29 cellular contexts compared by ENCODE assay signal in genomic region chr12:121705514-121705913, GRCh38. TPM values are rescaled to one million over a fixed set of nuclear protein-coding genes. Genes with fewer than 3 reads are reported as not detected.
"Had no signal": no experiment of that assay in that cellular context is flagged by ENCODE, and none has a peak within 500 bp of the region (broad histone marks: within the 10 kb centered on the region; RNA-seq: fewer than 3 reads in every experiment).

No MANE protein-coding gene starts in this region.

- ATAC-seq: naive thymus-derived CD4-positive, alpha-beta T cell; natural killer cell; psoas muscle; right cardiac atrium; right lobe of liver; stimulated activated effector memory CD8-positive, alpha-beta T cell treated with anti-CD3 and anti-CD28 coated beads, Interleukin-12 subunit alpha, Interleukin-12 subunit beta, amount 100 ng/mL, for 72 hours; stimulated activated naive CD8-positive, alpha-beta T cell treated with anti-CD3 and anti-CD28 coated beads, Interleukin-15, amount 100 ng/mL, for 72 hours; stimulated activated naive CD8-positive, alpha-beta T cell treated with anti-CD3 and anti-CD28 coated beads, Interleukin-15, Interleukin-2, amounts not matched to agents 100 U/mL and 50 U/mL, for 24 hours; upper lobe of right lung had no signal

- H3K9me3 Mint-ChIP-seq: natural killer cell; stimulated activated effector memory CD8-positive, alpha-beta T cell treated with anti-CD3 and anti-CD28 coated beads, Interleukin-12 subunit alpha, Interleukin-12 subunit beta, amount 100 ng/mL, for 72 hours; stimulated activated naive CD8-positive, alpha-beta T cell treated with anti-CD3 and anti-CD28 coated beads, Interleukin-15, amount 100 ng/mL, for 72 hours; type B pancreatic cell had no signal

- H3K4me2 ChIP-seq: neural progenitor cell had no signal

- H3K27me3 ChIP-seq: neural progenitor cell, ovary, right lobe of liver, sigmoid colon, suprapubic skin, testis, transverse colon, upper lobe of right lung, uterus had no signal

- H3K27ac Mint-ChIP-seq: natural killer cell; nephron; neural progenitor cell; progenitor cell of endocrine pancreas; stimulated activated effector memory CD8-positive, alpha-beta T cell treated with anti-CD3 and anti-CD28 coated beads, Interleukin-12 subunit alpha, Interleukin-12 subunit beta, amount 100 ng/mL, for 72 hours; stimulated activated naive CD8-positive, alpha-beta T cell treated with anti-CD3 and anti-CD28 coated beads, Interleukin-15, amount 100 ng/mL, for 72 hours; type B pancreatic cell had no signal

- H3K27me3 Mint-ChIP-seq: progenitor cell of endocrine pancreas; stimulated activated naive CD8-positive, alpha-beta T cell treated with anti-CD3 and anti-CD28 coated beads, Interleukin-15, amount 100 ng/mL, for 72 hours had no signal

- H3K36me3 Mint-ChIP-seq: naive thymus-derived CD4-positive, alpha-beta T cell; natural killer cell; neural progenitor cell; stimulated activated effector memory CD8-positive, alpha-beta T cell treated with anti-CD3 and anti-CD28 coated beads, Interleukin-12 subunit alpha, Interleukin-12 subunit beta, amount 100 ng/mL, for 72 hours; type B pancreatic cell had no signal

- H3K4me3 ChIP-seq: neural progenitor cell, ovary, psoas muscle, right lobe of liver, sigmoid colon, suprapubic skin, testis, tibial artery, transverse colon, upper lobe of right lung, uterus had no signal

- DNase-seq: naive thymus-derived CD4-positive, alpha-beta T cell; natural killer cell; occipital lobe; ovary; psoas muscle; right lobe of liver; sigmoid colon; small intestine; stimulated activated CD4-positive, alpha-beta T cell treated with anti-CD3 and anti-CD28 coated beads, Interleukin-15, amount 100 ng/mL, for 24 hours; stimulated activated CD4-positive, alpha-beta T cell treated with anti-CD3 and anti-CD28 coated beads, Interleukin-2, amount 100 ng/mL, for 24 hours; stimulated activated CD4-positive, alpha-beta T cell treated with anti-CD3 and anti-CD28 coated beads, Interleukin-2, amount 100 ng/mL, for 48 hours; stimulated activated CD4-positive, alpha-beta T cell treated with anti-CD3 and anti-CD28 coated beads, Interleukin-4, amount 100 ng/mL, for 24 hours; stimulated activated naive CD4-positive, alpha-beta T cell; stimulated activated naive CD8-positive, alpha-beta T cell treated with anti-CD3 and anti-CD28 coated beads, Interleukin-15, amount 100 ng/mL, for 72 hours; stimulated activated naive CD8-positive, alpha-beta T cell treated with anti-CD3 and anti-CD28 coated beads, Interleukin-15, Interleukin-2, amounts not matched to agents 100 U/mL and 50 U/mL, for 24 hours; substantia nigra; testis; tibial artery; transverse colon; upper lobe of right lung; uterus had no signal

- H3K9ac ChIP-seq: neural progenitor cell, parathyroid adenoma had no signal

- H3K4me1 Mint-ChIP-seq: natural killer cell; stimulated activated effector memory CD8-positive, alpha-beta T cell treated with anti-CD3 and anti-CD28 coated beads, Interleukin-12 subunit alpha, Interleukin-12 subunit beta, amount 100 ng/mL, for 72 hours; stimulated activated naive CD8-positive, alpha-beta T cell treated with anti-CD3 and anti-CD28 coated beads, Interleukin-15, amount 100 ng/mL, for 72 hours had no signal

- H3K9me3 ChIP-seq: ovary, psoas muscle, right lobe of liver, sigmoid colon, suprapubic skin, testis, tibial artery, transverse colon, upper lobe of right lung, uterus had no signal

- H3K79me2 ChIP-seq: parathyroid adenoma had no signal

- H3K36me3 ChIP-seq: neural progenitor cell, ovary, right lobe of liver, sigmoid colon, suprapubic skin, tibial artery, transverse colon, upper lobe of right lung, uterus had no signal

- H3K27ac ChIP-seq: neural progenitor cell, ovary, parathyroid adenoma, psoas muscle, right lobe of liver, sigmoid colon, suprapubic skin, testis, tibial artery, transverse colon, upper lobe of right lung, uterus had no signal

- H3K4me1 ChIP-seq: parathyroid adenoma, suprapubic skin, testis, transverse colon, upper lobe of right lung, uterus had no signal

- H3K4me3 Mint-ChIP-seq: naive thymus-derived CD4-positive, alpha-beta T cell; natural killer cell; neural progenitor cell; stimulated activated effector memory CD8-positive, alpha-beta T cell treated with anti-CD3 and anti-CD28 coated beads, Interleukin-12 subunit alpha, Interleukin-12 subunit beta, amount 100 ng/mL, for 72 hours; stimulated activated naive CD8-positive, alpha-beta T cell treated with anti-CD3 and anti-CD28 coated beads, Interleukin-15, amount 100 ng/mL, for 72 hours; type B pancreatic cell had no signal

- H2AFZ ChIP-seq: neural progenitor cell, parathyroid adenoma had no signal

- FAIRE-seq: small intestine had no signal

RNA-seq across cellular contexts. Expression of gene MORN3, which starts 36.1 kb away (rescaled TPM):
- total RNA-seq: psoas muscle, sigmoid colon had no signal
